8 cellular contexts compared by ENCODE assay signal in the genomic region with DNA sequence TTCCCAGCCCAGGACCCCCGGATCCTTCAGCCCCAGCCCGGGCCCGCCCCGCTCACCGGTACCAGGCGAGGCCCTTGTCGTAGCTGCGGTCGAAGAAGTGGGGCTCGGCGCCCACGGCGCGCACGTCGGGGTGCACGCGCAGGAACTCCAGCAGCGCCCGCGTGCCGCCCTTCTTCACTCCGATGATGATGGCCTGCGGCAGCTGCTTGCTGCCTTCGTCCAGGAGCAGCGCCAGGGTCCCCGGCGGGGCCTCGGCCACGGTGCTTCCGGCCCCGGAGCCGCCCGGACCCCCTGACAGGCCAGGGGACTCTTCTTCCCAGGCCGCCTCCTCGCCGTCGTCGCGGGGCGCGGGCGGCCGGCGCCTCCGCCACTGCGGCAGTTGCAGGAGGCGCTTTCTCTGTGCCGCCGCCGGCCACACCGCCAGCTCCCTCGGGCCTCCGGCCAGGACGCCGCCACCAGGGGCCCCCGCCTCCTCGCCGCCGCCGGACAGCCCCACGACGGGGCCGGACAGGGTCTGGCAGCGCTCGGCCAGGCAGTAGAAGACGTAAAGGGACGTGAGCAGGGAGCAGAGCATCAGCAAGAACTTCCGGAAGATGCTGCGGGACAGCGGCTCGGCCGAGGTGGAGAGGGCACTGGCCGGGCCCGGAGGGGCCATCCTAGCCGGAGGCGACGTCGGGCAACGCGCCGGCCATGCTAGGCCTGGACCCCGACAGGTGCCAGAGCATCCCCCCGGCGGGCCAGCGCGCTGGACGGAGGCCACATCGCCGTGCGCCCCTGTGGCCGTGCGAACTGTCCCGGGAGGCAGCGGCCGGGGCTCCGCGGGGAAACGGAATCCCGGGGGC. TPM values are rescaled to one million over a fixed set of nuclear protein-coding genes. Genes with fewer than 3 reads are reported as not detected.
DNase-seq lines count a peak whose midpoint lies in the region; ATAC-seq and TF ChIP-seq lines count a peak whose summit lies in the region.

No MANE protein-coding gene starts in this region.

- no peak overlapping the region for H4K91ac ChIP-seq in trophoblast cell (ENCODE audit: low read depth, low read length)

- H4K12ac ChIP-seq in trophoblast cell (ENCODE audit: low read depth, low read length): peak overlapping the region; percentile 11

- intact Hi-C loops in heart right ventricle (cut with DNase I) (no loop called here), head of caudate nucleus (cut with DNase I) (no loop called here)

- peak overlapping the region; percentile 15 for H2BK12ac ChIP-seq in trophoblast cell (ENCODE audit: low read length)

- H3K18ac ChIP-seq in trophoblast cell (ENCODE audit: low read length): peak overlapping the region; percentile 34

- no peak overlapping the region for H3K23ac ChIP-seq in trophoblast cell (ENCODE audit: low read length)

- no peak overlapping the region for H2BK5ac ChIP-seq in trophoblast cell (ENCODE audit: low read depth, low read length, poor library complexity)

- peak overlapping the region; percentile 36 for H2BK120ac ChIP-seq in trophoblast cell (ENCODE audit: insufficient read depth, low read length, poor library complexity)

- ATAC-seq in heart right ventricle (peak in 2 of 8 donors; percentile 33 to 65), HG03135 (IDR thresholded peaks at IDR 0.05; ENCODE audit: unreplicated experiment) (no peak), GM18511 (IDR thresholded peaks at IDR 0.05; ENCODE audit: unreplicated experiment) (no peak)

- no peak overlapping the region for H3K4ac ChIP-seq in trophoblast cell (ENCODE audit: low read depth, low read length)

- H3K36me3 ChIP-seq in heart right ventricle (no peaks in the 10 kb centered on the region), trophoblast cell (ENCODE audit: control insufficient read depth in 1 of 2, insufficient read depth in 2 of 2, low read length in 2 of 2) (no peaks in the 10 kb centered on the region)

- peak overlapping the region in 2 of 10 donors; percentile 40 to 60 for H3K27ac ChIP-seq in heart right ventricle
- H3K27ac ChIP-seq in trophoblast cell (ENCODE audit: low read depth, low read length): no peak overlapping the region

- DNase-seq in EH (ENCODE audit: low read depth): peak; percentile 60
- DNase-seq in T1000 (lab: John Stamatoyannopoulos, UW): peak; percentile 37
- DNase-seq in heart right ventricle: peak in 1 of 2 donors; percentile 15
- DNase-seq in trophoblast cell: peak in 1 of 2 donors; percentile 14
- DNase-seq in head of caudate nucleus: no peak
- no peak for DNase-seq in NCI-H526 treated with DMSO at 0.1 percent for 48 hours (lab: John Stamatoyannopoulos, UW)

- H4K8ac ChIP-seq in trophoblast cell (ENCODE audit: low read depth, low read length): peak overlapping the region; percentile 2

- WGBS in heart right ventricle, 2 donors: 3 to 6% methylated on average over 91 to 100 of the region's 100 CpGs
- WGBS in trophoblast cell (ENCODE audit: extremely low coverage, insufficient coverage, insufficient read length): no CpG with 5 or more reads among the region's 100 CpGs

- no peak for TF ChIP-seq CTCF in heart right ventricle (IDR thresholded peaks at IDR 0.05)

- H3K14ac ChIP-seq in trophoblast cell (ENCODE audit: low read length): peak overlapping the region; percentile 39

- H3K27me3 ChIP-seq in heart right ventricle (peaks cover 0 to 76% (median 55%) of the 10 kb centered on the region in 7 donors), trophoblast cell (ENCODE audit: insufficient read depth, low read length) (peaks cover 9% of the 10 kb centered on the region)

- peaks cover 0 to 24% (median 18%) of the 10 kb centered on the region in 9 donors for H3K4me1 ChIP-seq in heart right ventricle
- H3K4me1 ChIP-seq in trophoblast cell (ENCODE audit: control insufficient read depth in 1 of 2, insufficient read depth in 2 of 2, low read length in 2 of 2): peaks cover 4 to 13% of the 10 kb centered on the region in 2 experiments

- H3K9me3 ChIP-seq in heart right ventricle (no peaks in the 10 kb centered on the region), trophoblast cell (ENCODE audit: insufficient read depth, low read depth, low read length) (peaks cover 3% of the 10 kb centered on the region)

- H3K4me2 ChIP-seq in trophoblast cell (ENCODE audit: low read length): peak overlapping the region; percentile 99

- peaks cover 2% of the 10 kb centered on the region for H3K79me2 ChIP-seq in trophoblast cell (ENCODE audit: control insufficient read depth, insufficient read depth, low read length, poor library complexity)

- H3K4me3 ChIP-seq in heart right ventricle (peak overlapping the region in 9 of 10 donors; percentile 37 to 59 (median 50)), trophoblast cell (ENCODE audit: low read depth, low read length) (peak overlapping the region; percentile 69)

- H2AFZ ChIP-seq in trophoblast cell (ENCODE audit: insufficient read depth, low read length, poor library complexity): peak overlapping the region; percentile 67

- peaks cover 8% of the 10 kb centered on the region for H3K79me1 ChIP-seq in trophoblast cell (ENCODE audit: low read length)

- H2AK5ac ChIP-seq in trophoblast cell (ENCODE audit: low read length): no peak overlapping the region

- H3K9ac ChIP-seq in trophoblast cell (ENCODE audit: low read length): no peak overlapping the region

RNA-seq across cellular contexts. Expression of a gene that starts 1.0 kb away (rescaled TPM):
- total RNA-seq in heart right ventricle: 1 to 10 TPM in 6 of 10 donors, under 1 TPM in 4; 0.12 to 4.1 (median 1.8) TPM
- 1 to 10 TPM in 1 of 2 donors, not detected in 1; 1.0 TPM for polyA plus RNA-seq in heart right ventricle
- 9.2 and 9.9 TPM in 2 replicates for polyA plus RNA-seq in trophoblast cell (2013)

Comparison
In these comparisons a context has a peak if more than half of its experiments do, and no peak if none do; other contexts are left out.
1. DNase-seq: peak in EH (single experiment) and T1000 (single experiment); none in head of caudate nucleus (0 of 42) and NCI-H526 treated with DMSO at 0.1 percent for 48 hours (single experiment).